ENCODE assay signal across 8 cellular contexts in the genomic region with DNA sequence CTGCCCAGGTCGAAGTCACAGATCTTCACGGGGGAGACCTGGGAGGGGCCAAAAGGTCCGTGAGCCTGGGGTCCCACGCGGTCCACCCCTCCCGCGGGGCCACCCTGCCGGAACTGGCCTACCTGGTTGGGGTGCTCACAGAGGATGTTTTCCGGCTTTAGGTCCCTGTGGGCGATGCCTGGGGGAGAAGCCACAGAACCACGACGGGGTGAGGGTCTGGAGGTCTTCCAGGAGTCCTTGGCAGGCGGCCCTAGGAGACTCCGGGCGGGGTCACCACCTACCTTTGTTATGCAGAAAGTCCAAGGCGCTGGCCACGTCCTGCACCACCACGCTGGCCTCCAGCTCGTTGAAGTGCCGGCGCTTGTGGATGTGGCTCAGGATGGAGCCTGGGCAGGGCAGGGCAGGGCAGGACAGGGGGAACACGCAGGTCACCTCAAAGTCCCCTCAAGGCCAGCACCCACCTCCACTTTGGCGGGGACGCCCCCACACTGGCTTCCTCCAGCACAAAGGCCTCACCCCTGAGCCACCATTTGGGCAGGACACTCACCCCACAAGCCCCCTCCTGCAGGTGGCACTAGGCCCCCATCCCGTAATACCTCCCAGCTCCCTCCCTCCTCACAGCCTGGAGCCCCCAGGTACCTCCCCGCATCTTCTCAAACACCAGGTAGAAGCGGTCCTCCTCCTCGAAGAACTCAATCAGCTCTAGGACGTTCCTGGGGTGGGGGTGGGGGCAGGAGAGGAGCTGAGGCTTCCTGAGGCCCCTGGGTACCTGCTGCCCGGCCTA. TPM values are rescaled to one million over a fixed set of nuclear protein-coding genes. Genes with fewer than 3 reads are reported as not detected.
DNase-seq lines count a peak whose midpoint lies in the region; ATAC-seq and TF ChIP-seq lines count a peak whose summit lies in the region.

No MANE protein-coding gene starts in this region.

- intact Hi-C loops in colonic mucosa (cut with DNase I) = no loop called here

- H3K36me3 ChIP-seq in colonic mucosa = peaks cover 42% of the 10 kb centered on the region
- H3K36me3 ChIP-seq in MG63 = no peaks in the 10 kb centered on the region; the same call in 1 of the 2 replicates

- DNase-seq in G401 (ENCODE audit: low spot score) (peak; percentile 61), HL-60 (ENCODE audit: low read depth in 1 of 2, low spot score in 1 of 2) (peak in 1 of 2 experiments; percentile 38), colonic mucosa (peak; percentile 65), NCI-H1436 (lab: John Stamatoyannopoulos, UW) (no peak), COLO829 (ENCODE audit: low spot score) (no peak), MG63 (no peak)
- peak in 2 of 10 donors; percentile 24 to 28 for DNase-seq in naive thymus-derived CD8-positive, alpha-beta T cell
- no peak for DNase-seq in stimulated activated CD4-positive, alpha-beta T cell treated with anti-CD3 and anti-CD28 coated beads, Interleukin-2, amount 100 ng/mL, for 24 hours

- H3K27me3 Mint-ChIP-seq in naive thymus-derived CD8-positive, alpha-beta T cell = no peaks in the 10 kb centered on the region

- in situ Hi-C loops in G401 (cut with HindIII; ENCODE audit: low sequenced_read_pairs) = no loop called here

- ATAC-seq in naive thymus-derived CD8-positive, alpha-beta T cell = no peak

- no peaks in the 10 kb centered on the region for H3K27me3 ChIP-seq in HL-60 (ENCODE audit: insufficient read depth, poor library complexity, severe bottlenecking)
- H3K27me3 ChIP-seq in colonic mucosa = no peaks in the 10 kb centered on the region
- no peaks in the 10 kb centered on the region for H3K27me3 ChIP-seq in MG63

- no peaks in the 10 kb centered on the region for H3K9me3 Mint-ChIP-seq in naive thymus-derived CD8-positive, alpha-beta T cell

- H3K4me3 Mint-ChIP-seq in naive thymus-derived CD8-positive, alpha-beta T cell = peak overlapping the region; percentile 39 to 80 (median 66)

- H3K27ac Mint-ChIP-seq in naive thymus-derived CD8-positive, alpha-beta T cell = peak overlapping the region in 9 of 10 donors; percentile 48 to 98 (median 95)

- no peak for TF ChIP-seq CTCF in HL-60 (IDR thresholded peaks at IDR 0.05; ENCODE audit: insufficient read depth, low read length)
- TF ChIP-seq CTCF in colonic mucosa (IDR thresholded peaks at IDR 0.05) = no peak

- H3K36me3 Mint-ChIP-seq in naive thymus-derived CD8-positive, alpha-beta T cell = peaks cover 0 to 35% (median 0%) of the 10 kb centered on the region in 3 donors

- POLR2A ChIA-PET in naive thymus-derived CD8-positive, alpha-beta T cell (lab: Charles Lee) = interaction anchor here (0.6 to 13.2 kb wide), 18 partner anchors 11 to 385 kb away, joined by 3 to 255 read pairs (median 4); a partner anchor contains a TSS

- peak overlapping the region; percentile 81 to 83 for H3K9ac ChIP-seq in colonic mucosa (ENCODE audit: low read depth in 2 of 2, low read length in 2 of 2)

- no peak overlapping the region for H3K4me3 ChIP-seq in HL-60 (replicated peaks; ENCODE audit: insufficient read depth, low read length)
- no peak overlapping the region for H3K4me3 ChIP-seq in colonic mucosa
- no peak overlapping the region for H3K4me3 ChIP-seq in MG63

- peak overlapping the region; percentile 71 for H3K27ac ChIP-seq in HL-60 (replicated peaks)
- peak overlapping the region; percentile 73 for H3K27ac ChIP-seq in colonic mucosa

- H3K4me1 ChIP-seq in colonic mucosa = peaks cover 24% of the 10 kb centered on the region

- peaks cover 9 to 50% (median 45%) of the 10 kb centered on the region in 4 donors for H3K4me1 Mint-ChIP-seq in naive thymus-derived CD8-positive, alpha-beta T cell

- no peaks in the 10 kb centered on the region for H3K9me3 ChIP-seq in colonic mucosa
- H3K9me3 ChIP-seq in MG63 = no peaks in the 10 kb centered on the region

RNA-seq across cellular contexts. Expression of a gene that starts 8.4 kb away (rescaled TPM):
- total RNA-seq in G401 (2014; rRNA removed; shearing (Covaris generic)) = 113 and 118 TPM in 2 replicates
- total RNA-seq in colonic mucosa = 100 to 1,000 TPM; 358 to 589 TPM
- 100 to 1,000 TPM; 171 to 176 TPM for total RNA-seq in naive thymus-derived CD8-positive, alpha-beta T cell
- polyA plus RNA-seq in naive thymus-derived CD8-positive, alpha-beta T cell = 10 to 100 TPM; 26.1 to 47.1 (median 30.2) TPM
- total RNA-seq in MG63 (2014; rRNA removed; shearing (Covaris generic); ENCODE audit: low replicate concordance) = 17.9 and 38.6 TPM in 2 replicates

RNA-seq across cellular contexts. Expression of a gene that starts 27.2 kb away (rescaled TPM):
- 70.9 and 89.0 TPM in 2 replicates for total RNA-seq in G401 (2014; rRNA removed; shearing (Covaris generic))
- 10 to 100 TPM; 74.5 to 81.5 TPM for total RNA-seq in colonic mucosa
- 10 to 100 TPM; 58.0 to 64.1 TPM for total RNA-seq in naive thymus-derived CD8-positive, alpha-beta T cell
- 1 to 10 TPM; 3.2 to 7.3 (median 4.8) TPM for polyA plus RNA-seq in naive thymus-derived CD8-positive, alpha-beta T cell
- 34.4 and 36.4 TPM in 2 replicates for total RNA-seq in MG63 (2014; rRNA removed; shearing (Covaris generic); ENCODE audit: low replicate concordance)

RNA-seq across cellular contexts. Expression of a gene that starts 53.4 kb away (rescaled TPM):
- total RNA-seq in G401 (2014; rRNA removed; shearing (Covaris generic)) = 20.6 and 29.0 TPM in 2 replicates
- total RNA-seq in colonic mucosa = 10 to 100 TPM; 40.0 to 40.5 TPM
- 100 to 1,000 TPM in 1 of 2 experiments, 10 to 100 TPM in 1; 94.0 to 101 TPM for total RNA-seq in naive thymus-derived CD8-positive, alpha-beta T cell
- 10 to 100 TPM; 40.5 to 90.4 (median 53.1) TPM for polyA plus RNA-seq in naive thymus-derived CD8-positive, alpha-beta T cell
- total RNA-seq in MG63 (2014; rRNA removed; shearing (Covaris generic); ENCODE audit: low replicate concordance) = 9.4 and 9.7 TPM in 2 replicates

RNA-seq across cellular contexts. Expression of a gene that starts 54.0 kb away (rescaled TPM):
- total RNA-seq in G401 (2014; rRNA removed; shearing (Covaris generic)) = 0.25 and 4.0 TPM in 2 replicates
- 1 to 10 TPM; 2.1 to 4.5 TPM for total RNA-seq in colonic mucosa
- 10 to 100 TPM; 16.6 to 18.7 TPM for total RNA-seq in naive thymus-derived CD8-positive, alpha-beta T cell
- polyA plus RNA-seq in naive thymus-derived CD8-positive, alpha-beta T cell = 1 to 10 TPM in 1 of 3 donors, under 1 TPM in 2; 0.26 to 1.4 (median 0.85) TPM
- not detected in 2 replicates for total RNA-seq in MG63 (2014; rRNA removed; shearing (Covaris generic); ENCODE audit: low replicate concordance)

Comparison
In these comparisons a context has a peak if more than half of its experiments do, and no peak if none do; other contexts are left out.
1. DNase-seq: peak in G401 (single experiment) and colonic mucosa (single experiment); none in NCI-H1436 (single experiment), COLO829 (single experiment), stimulated activated CD4-positive, alpha-beta T cell treated with anti-CD3 and anti-CD28 coated beads, Interleukin-2, amount 100 ng/mL, for 24 hours (0 of 2) and MG63 (single experiment).